ENCODE assay signal across 11 cellular contexts in genomic region chr7:152030561-152030960, GRCh38.
"Had no signal": no experiment of that assay in that cellular context is flagged by ENCODE, and none has a peak within 500 bp of the region (broad histone marks: within the 10 kb centered on the region; RNA-seq: fewer than 3 reads in every experiment).

No MANE protein-coding gene starts in this region.

- H3K9me3 ChIP-seq: pancreas, stomach, thoracic aorta had no signal

- H3K4me3 Mint-ChIP-seq: T-helper 2 cell treated with Interferon-gamma antibody and Interleukin-4, amounts not matched to agents 5 μg/mL and 100 μg/mL, for 36 hours had no signal

- H3K4me3 ChIP-seq: pancreas, stomach, thoracic aorta had no signal

- H3K27me3 ChIP-seq: pancreas, stomach had no signal

- H3K27ac ChIP-seq: pancreas, stomach, thoracic aorta had no signal

- DNase-seq: activated CD4-positive, alpha-beta T cell treated with anti-CD3 and anti-CD28 coated beads, Interleukin-2, amount 50 U/mL, for 4 hours; activated CD4-positive, CD25-positive, alpha-beta regulatory T cell treated with anti-CD3 and anti-CD28 coated beads, Interleukin-2, amount 50 U/mL, for 72 hours; effector CD4-positive, alpha-beta T cell; foreskin melanocyte; mammary epithelial cell; stimulated activated CD4-positive, alpha-beta T cell treated with anti-CD3 and anti-CD28 coated beads, Interleukin-2, amount 100 ng/mL, for 48 hours had no signal

- ATAC-seq: activated naive CD4-positive, alpha-beta T cell treated with anti-CD3 and anti-CD28 coated beads, Interleukin-2, amount 50 U/mL, for 72 hours had no signal

- H3K27ac Mint-ChIP-seq: T-helper 2 cell treated with Interferon-gamma antibody and Interleukin-4, amounts not matched to agents 5 μg/mL and 100 μg/mL, for 36 hours had no signal
